ENCODE assay signal across 5 cellular contexts in genomic region chr22:19050847-19051246, GRCh38.
DNase-seq lines count a peak whose midpoint lies in the region; ATAC-seq, FAIRE-seq and TF ChIP-seq lines count a peak whose summit lies in the region.
"Not testable (repeated sequence)": the region's sequence is repeated elsewhere in the genome, so short reads cannot be mapped to it uniquely, and the experiment has no call there.

No MANE protein-coding gene starts in this region.

- intact Hi-C loops in K562 (cut with micrococcal nuclease) = loop anchor here (1.0 kb wide), 1 partner anchor 71 kb away; the partner anchor contains the start of gene DGCR2
- intact Hi-C loops in cardiac septum (cut with DNase I); posterior vena cava (cut with DNase I); spleen (cut with DNase I; ENCODE audit: low total_unique reads): not testable (repeated sequence)

- POLR2A ChIA-PET in K562 (lab: Yijun Ruan, JAX) = interaction anchor here (0.9 to 3.6 kb wide), 7 partner anchors 11 to 28 kb away, joined by 3 to 15 read pairs (median 8); no protein-coding TSS in a partner anchor

- H3K9ac ChIP-seq in K562 (ENCODE audit: insufficient read depth in 1 of 2, low read depth in 2 of 2, low read length in 2 of 2) = not testable (repeated sequence)

- not testable (repeated sequence) for TF ChIP-seq EP300 in K562 (IDR thresholded peaks at IDR 0.05; ENCODE audit: low read length)

- H4K20me1 ChIP-seq in K562 (replicated peaks; ENCODE audit: control insufficient read depth, insufficient read depth, low read length) = not testable (repeated sequence)

- H3K9me3 Mint-ChIP-seq in activated T-cell treated with anti-CD3 and anti-CD28 coated beads, Interleukin-2, amount 50 U/mL, for 72 hours = not testable (repeated sequence)

- BruUV-seq in K562 (replicated peaks; lab: Mats Ljungman, UMichigan) = not testable (repeated sequence)

- 86% methylated on average over 4 of the region's 4 CpGs for WGBS in K562 (ENCODE audit: insufficient coverage, low coverage, missing lambda C conversion rate)
- 85 to 97% (median 95%) methylated on average over 4 of the region's 4 CpGs for WGBS in spleen, 5 donors

- CTCF ChIA-PET in K562 (lab: Yijun Ruan, JAX; ENCODE audit: low intra/inter-chr PET ratio) = not testable (repeated sequence)

- not testable (repeated sequence) for TF ChIP-seq RAD21 in K562 (CRISPR knock-in tag; conservative IDR thresholded peaks at IDR 0.05 in 1 of 2, IDR thresholded peaks at IDR 0.05 in 1 of 2)

- ATAC-seq in activated T-cell treated with anti-CD3 and anti-CD28 coated beads, Interleukin-2, amount 50 U/mL, for 72 hours (replicated peaks in 1 of 2); K562: not testable (repeated sequence)

- FAIRE-seq in K562 (lab: Jason Lieb, UNC) = not testable (repeated sequence)

- not testable (repeated sequence) for H3K4me3 ChIP-seq in K562, spleen

- not testable (repeated sequence) for H3K9me3 ChIP-seq in K562 (replicated peaks; ENCODE audit: control insufficient read depth, insufficient read depth, low read depth, low read length); spleen

- H3K27me3 ChIP-seq in K562 (ENCODE audit: control insufficient read depth in 2 of 2, insufficient read depth in 2 of 2, low read length in 2 of 2); spleen (replicated peaks in 1 of 7): not testable (repeated sequence)

- peak overlapping the region; percentile 79 for H3K27ac Mint-ChIP-seq in activated T-cell treated with anti-CD3 and anti-CD28 coated beads, Interleukin-2, amount 50 U/mL, for 72 hours

- H3K4me2 ChIP-seq in K562 (ENCODE audit: insufficient read depth, low read length) = not testable (repeated sequence)

- H2AFZ ChIP-seq in K562 (ENCODE audit: low read depth, low read length) = not testable (repeated sequence)

- not testable (repeated sequence) for H3K4me1 Mint-ChIP-seq in activated T-cell treated with anti-CD3 and anti-CD28 coated beads, Interleukin-2, amount 50 U/mL, for 72 hours (ENCODE audit: low read depth)

- H3K36me3 Mint-ChIP-seq in activated T-cell treated with anti-CD3 and anti-CD28 coated beads, Interleukin-2, amount 50 U/mL, for 72 hours (ENCODE audit: insufficient read depth in 2 of 2) = peaks cover 0 to 13% of the 10 kb centered on the region in 2 donors

- in situ Hi-C loops in K562 (cut with MboI) = not testable (repeated sequence)

- H3K27ac ChIP-seq in K562 (ENCODE audit: extremely low read depth, low read depth, low read length); spleen: not testable (repeated sequence)

- not testable (repeated sequence) for DNase-seq in activated T-cell treated with anti-CD3 and anti-CD28 coated beads, Interleukin-2, amount 50 U/mL, for 72 hours; K562 (ENCODE audit: extremely low read depth in 1 of 4, low spot score in 3 of 4)
- DNase-seq in cardiac septum (ENCODE audit: low spot score) (peak; percentile 41), posterior vena cava (ENCODE audit: low spot score) (peak; percentile 6), spleen (peak; percentile 11)

- not testable (repeated sequence) for TF ChIP-seq POLR2A in K562 (conservative IDR thresholded peaks at IDR 0.05); spleen (IDR thresholded peaks at IDR 0.05)

- H3K4me3 Mint-ChIP-seq in activated T-cell treated with anti-CD3 and anti-CD28 coated beads, Interleukin-2, amount 50 U/mL, for 72 hours = not testable (repeated sequence)

- not testable (repeated sequence) for H3K4me1 ChIP-seq in K562 (replicated peaks in 1 of 2; ENCODE audit: control insufficient read depth in 2 of 2, insufficient read depth in 2 of 2, low read length in 2 of 2); spleen

- not testable (repeated sequence) for TF ChIP-seq CTCF in K562 (IDR thresholded peaks at IDR 0.05 in 2 of 3, conservative IDR thresholded peaks at IDR 0.05 in 1 of 3; ENCODE audit: insufficient read depth in 2 of 3, low read depth in 1 of 3, low read length in 3 of 3); spleen (IDR thresholded peaks at IDR 0.05 in 8 of 11, conservative IDR thresholded peaks at IDR 0.05 in 3 of 11)

- H3K27me3 Mint-ChIP-seq in activated T-cell treated with anti-CD3 and anti-CD28 coated beads, Interleukin-2, amount 50 U/mL, for 72 hours (ENCODE audit: low read depth) = not testable (repeated sequence)

- not testable (repeated sequence) for H3K9me1 ChIP-seq in K562 (ENCODE audit: control insufficient read depth, insufficient read depth, low read length)

- H3K36me3 ChIP-seq in K562 (ENCODE audit: control insufficient read depth, insufficient read depth, low read length) (peaks cover 84% of the 10 kb centered on the region), spleen (peaks cover 6 to 100% (median 75%) of the 10 kb centered on the region in 6 donors)

- not testable (repeated sequence) for H3K79me2 ChIP-seq in K562 (ENCODE audit: control insufficient read depth, insufficient read depth, low read length)

TF ChIP-seq in K562, 482 proteins besides CTCF, POLR2A, EP300 and RAD21:
- TF ChIP-seq ZNF407 (IDR thresholded peaks at IDR 0.05; ENCODE audit: low read depth) (peak; percentile 22; the same call in 1 of the 2 replicates), CEBPG (CRISPR knock-in tag; IDR thresholded peaks at IDR 0.05) (peak; percentile 47; the same call in 1 of the 2 replicates)
- TF ChIP-seq CEBPG (tag; conservative IDR thresholded peaks at IDR 0.05 in 1 of 2, IDR thresholded peaks at IDR 0.05 in 1 of 2) = not testable (repeated sequence)
